14 cellular contexts compared by ENCODE assay signal in genomic region chr6:148324297-148325007, GRCh38. TPM values are rescaled to one million over a fixed set of nuclear protein-coding genes. Genes with fewer than 3 reads are reported as not detected.
DNase-seq lines count a peak whose midpoint lies in the region; ATAC-seq, FAIRE-seq and TF ChIP-seq lines count a peak whose summit lies in the region.
"Had no signal": no experiment of that assay in that cellular context is flagged by ENCODE, and none has a peak within 500 bp of the region (broad histone marks: within the 10 kb centered on the region; RNA-seq: fewer than 3 reads in every experiment).

No MANE protein-coding gene starts in this region.

- no peaks in the 10 kb centered on the region for H3K9me3 ChIP-seq in psoas muscle
- no peaks in the 10 kb centered on the region for H3K9me3 ChIP-seq in endodermal cell (ENCODE audit: control insufficient read depth, low read length)

- peaks cover 3% of the 10 kb centered on the region for H3K27me3 Mint-ChIP-seq in endodermal cell (ENCODE audit: insufficient read depth)

- H3K27me3 ChIP-seq in psoas muscle (ENCODE audit: insufficient read depth in 3 of 3, low read length in 2 of 3) (peaks cover 0 to 2% (median 0%) of the 10 kb centered on the region in 3 donors), endodermal cell (ENCODE audit: control insufficient read depth, insufficient read depth, low read length, poor library complexity, severe bottlenecking) (no peaks in the 10 kb centered on the region)
- H3K27me3 ChIP-seq: neural progenitor cell had no signal

- intact Hi-C loops in psoas muscle (cut with DNase I), result no loop called here

- peaks cover 4% of the 10 kb centered on the region for H3K4me1 Mint-ChIP-seq in endodermal cell
- H3K4me1 Mint-ChIP-seq: memory B cell, T-cell had no signal

- H3K27ac ChIP-seq in psoas muscle, result no peak overlapping the region
- no peak overlapping the region for H3K27ac ChIP-seq in endodermal cell (ENCODE audit: low read depth, low read length)
- H3K27ac ChIP-seq: neural progenitor cell had no signal

- DNase-seq in HCEC 1CT (peak; percentile 36), RCC 7860 (ENCODE audit: low spot score) (peak; percentile 21), renal cortical epithelial cell (ENCODE audit: low read depth) (peak; percentile 59), psoas muscle (no peak), endodermal cell (no peak)
- DNase-seq: activated T-cell treated with anti-CD3 and anti-CD28 coated beads for 4 hours, MM.1S, T-cell had no signal

- H3K9me3 Mint-ChIP-seq in endodermal cell, result no peaks in the 10 kb centered on the region
- H3K9me3 Mint-ChIP-seq: neural progenitor cell had no signal

- peaks cover 4% of the 10 kb centered on the region for H3K4me1 ChIP-seq in psoas muscle
- H3K4me1 ChIP-seq in endodermal cell (ENCODE audit: control insufficient read depth, insufficient read depth, low read length), result no peaks in the 10 kb centered on the region
- H3K4me1 ChIP-seq: neural progenitor cell had no signal

- TF ChIP-seq CTCF in psoas muscle (IDR thresholded peaks at IDR 0.05), result no peak
- TF ChIP-seq CTCF in endodermal cell (conservative IDR thresholded peaks at IDR 0.05), result no peak

- no peak overlapping the region for H3K9ac ChIP-seq in endodermal cell (ENCODE audit: extremely low read depth, low read length, poor library complexity, severe bottlenecking)
- H3K9ac ChIP-seq: neural progenitor cell had no signal

- H3K4me3 ChIP-seq in psoas muscle (no peak overlapping the region), endodermal cell (ENCODE audit: low read length) (no peak overlapping the region)
- H3K4me3 ChIP-seq: neural progenitor cell, skin epidermis had no signal

- no peak overlapping the region for H3K4me3 Mint-ChIP-seq in endodermal cell
- H3K4me3 Mint-ChIP-seq: memory B cell, neural progenitor cell, T-cell had no signal

- no peak for TF ChIP-seq POLR2A in GM18505 (IDR thresholded peaks at IDR 0.05; ENCODE audit: borderline replicate concordance, extremely low read depth, insufficient read depth, insufficient read length)

- no peaks in the 10 kb centered on the region for H3K36me3 Mint-ChIP-seq in endodermal cell (ENCODE audit: low read depth)
- H3K36me3 Mint-ChIP-seq: memory B cell, T-cell had no signal

- H3K36me3 ChIP-seq in psoas muscle (ENCODE audit: insufficient read depth in 1 of 2, low read depth in 1 of 2) (no peaks in the 10 kb centered on the region), endodermal cell (ENCODE audit: control insufficient read depth, insufficient read depth, low read length) (no peaks in the 10 kb centered on the region)
- H3K36me3 ChIP-seq: neural progenitor cell had no signal

- peak; percentile 58 for ATAC-seq in esophagus mucosa
- ATAC-seq in GM18505 (IDR thresholded peaks at IDR 0.05; ENCODE audit: unreplicated experiment), result no peak
- no peak for ATAC-seq in GM18517 (IDR thresholded peaks at IDR 0.05; ENCODE audit: unreplicated experiment)
- no peak for ATAC-seq in psoas muscle
- ATAC-seq: T-cell had no signal

- FAIRE-seq in RCC 7860 (lab: Jason Lieb, UNC), result no peak

- H3K27ac Mint-ChIP-seq in endodermal cell, result no peak overlapping the region
- H3K27ac Mint-ChIP-seq: memory B cell, neural progenitor cell, T-cell had no signal

- 50 to 58% (median 50%) methylated on average over 4 of the region's 4 CpGs for WGBS in psoas muscle, 3 donors
- WGBS in endodermal cell (ENCODE audit: insufficient coverage in 1 of 2, insufficient read length in 1 of 2), 2 experiments, result 71 to 75% methylated on average over 4 of the region's 4 CpGs

RNA-seq across cellular contexts. Expression of gene SASH1, which starts 18.2 kb away (rescaled TPM):
- 65.2 TPM for total RNA-seq in esophagus mucosa
- 12.7 and 87.9 TPM in 2 replicates for total RNA-seq in renal cortical epithelial cell
- total RNA-seq in psoas muscle, result 10 to 100 TPM; 13.0 to 26.1 (median 23.0) TPM
- 1 to 10 TPM; 5.0 to 6.1 (median 5.1) TPM for polyA plus RNA-seq in psoas muscle
- 10 to 100 TPM in 1 of 2 donors, 1 to 10 TPM in 1; 4.6 to 12.4 TPM for total RNA-seq in endodermal cell
- 24.1 TPM for polyA plus RNA-seq in endodermal cell (2013, experiment 1 of 2)
- polyA plus RNA-seq in endodermal cell (2013, experiment 2 of 2), result 24.4 TPM

Comparison
In these comparisons a context has a peak if more than half of its experiments do, and no peak if none do; other contexts are left out.
1. DNase-seq: peak in HCEC 1CT (single experiment), RCC 7860 (single experiment) and renal cortical epithelial cell (single experiment); none in psoas muscle (0 of 2) and endodermal cell (single experiment).